2 cellular contexts compared by ENCODE assay signal in the genomic region with DNA sequence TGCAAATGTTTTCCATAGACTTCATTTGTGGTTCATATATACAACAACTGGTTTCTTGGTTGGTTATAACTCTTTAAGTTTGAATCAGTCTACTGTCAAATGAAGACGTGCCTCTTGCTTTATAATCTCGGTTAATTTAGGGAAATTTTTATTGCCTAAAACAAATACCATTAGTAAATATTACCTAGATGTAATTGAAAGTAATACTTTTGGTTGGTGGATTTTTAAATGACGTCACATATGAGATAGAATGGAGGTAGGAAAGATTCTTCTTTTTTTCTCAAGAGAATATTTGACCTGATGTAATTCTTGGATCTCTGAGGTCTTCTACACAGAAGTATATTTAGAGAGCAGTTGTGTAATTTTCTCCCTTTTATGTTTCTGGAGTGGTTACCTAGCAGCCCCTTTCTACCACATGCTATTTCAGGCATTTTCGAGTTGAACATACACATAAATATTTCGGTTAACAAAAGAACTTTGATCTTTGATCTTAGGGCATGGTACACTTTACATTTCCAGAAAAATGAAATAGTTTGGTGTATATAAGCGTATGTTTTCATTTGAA.
A peak's percentile ranks its signal among the peaks of the same experiment; 100 is the strongest.
TF ChIP-seq lines count a peak whose summit lies in the region.

No MANE protein-coding gene starts in this region.

TF ChIP-seq in SK-N-SH treated with all-trans-retinoic acid at 6 μM for 48 hours, 23 proteins besides CTCF, POLR2A, EP300 and RAD21 (continued from another document):
- TF ChIP-seq, protein P1, sequence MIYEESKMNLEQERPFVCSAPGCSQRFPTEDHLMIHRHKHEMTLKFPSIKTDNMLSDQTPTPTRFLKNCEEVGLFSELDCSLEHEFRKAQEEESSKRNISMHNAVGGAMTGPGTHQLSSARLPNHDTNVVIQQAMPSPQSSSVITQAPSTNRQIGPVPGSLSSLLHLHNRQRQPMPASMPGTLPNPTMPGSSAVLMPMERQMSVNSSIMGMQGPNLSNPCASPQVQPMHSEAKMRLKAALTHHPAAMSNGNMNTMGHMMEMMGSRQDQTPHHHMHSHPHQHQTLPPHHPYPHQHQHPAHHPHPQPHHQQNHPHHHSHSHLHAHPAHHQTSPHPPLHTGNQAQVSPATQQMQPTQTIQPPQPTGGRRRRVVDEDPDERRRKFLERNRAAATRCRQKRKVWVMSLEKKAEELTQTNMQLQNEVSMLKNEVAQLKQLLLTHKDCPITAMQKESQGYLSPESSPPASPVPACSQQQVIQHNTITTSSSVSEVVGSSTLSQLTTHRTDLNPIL (CRISPR knock-in tag; IDR thresholded peaks at IDR 0.05; ENCODE audit: low read depth), result no peak
- no peak for TF ChIP-seq PPARA (CRISPR knock-in tag; IDR thresholded peaks at IDR 0.05; ENCODE audit: borderline replicate concordance)
- TF ChIP-seq ZFP3 (CRISPR knock-in tag; IDR thresholded peaks at IDR 0.05), result no peak
- no peak for TF ChIP-seq TCF4 (CRISPR knock-in tag; IDR thresholded peaks at IDR 0.05; ENCODE audit: borderline replicate concordance)
- TF ChIP-seq, protein P2, sequence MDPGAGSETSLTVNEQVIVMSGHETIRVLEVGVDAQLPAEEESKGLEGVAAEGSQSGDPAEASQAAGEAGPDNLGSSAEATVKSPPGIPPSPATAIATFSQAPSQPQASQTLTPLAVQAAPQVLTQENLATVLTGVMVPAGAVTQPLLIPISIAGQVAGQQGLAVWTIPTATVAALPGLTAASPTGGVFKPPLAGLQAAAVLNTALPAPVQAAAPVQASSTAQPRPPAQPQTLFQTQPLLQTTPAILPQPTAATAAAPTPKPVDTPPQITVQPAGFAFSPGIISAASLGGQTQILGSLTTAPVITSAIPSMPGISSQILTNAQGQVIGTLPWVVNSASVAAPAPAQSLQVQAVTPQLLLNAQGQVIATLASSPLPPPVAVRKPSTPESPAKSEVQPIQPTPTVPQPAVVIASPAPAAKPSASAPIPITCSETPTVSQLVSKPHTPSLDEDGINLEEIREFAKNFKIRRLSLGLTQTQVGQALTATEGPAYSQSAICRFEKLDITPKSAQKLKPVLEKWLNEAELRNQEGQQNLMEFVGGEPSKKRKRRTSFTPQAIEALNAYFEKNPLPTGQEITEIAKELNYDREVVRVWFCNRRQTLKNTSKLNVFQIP (CRISPR knock-in tag; IDR thresholded peaks at IDR 0.05; ENCODE audit: borderline replicate concordance, low read depth), result no peak

TF ChIP-seq in K562, 482 proteins besides CTCF, POLR2A, EP300 and RAD21 (continued from another document):
- TF ChIP-seq, protein P3, sequence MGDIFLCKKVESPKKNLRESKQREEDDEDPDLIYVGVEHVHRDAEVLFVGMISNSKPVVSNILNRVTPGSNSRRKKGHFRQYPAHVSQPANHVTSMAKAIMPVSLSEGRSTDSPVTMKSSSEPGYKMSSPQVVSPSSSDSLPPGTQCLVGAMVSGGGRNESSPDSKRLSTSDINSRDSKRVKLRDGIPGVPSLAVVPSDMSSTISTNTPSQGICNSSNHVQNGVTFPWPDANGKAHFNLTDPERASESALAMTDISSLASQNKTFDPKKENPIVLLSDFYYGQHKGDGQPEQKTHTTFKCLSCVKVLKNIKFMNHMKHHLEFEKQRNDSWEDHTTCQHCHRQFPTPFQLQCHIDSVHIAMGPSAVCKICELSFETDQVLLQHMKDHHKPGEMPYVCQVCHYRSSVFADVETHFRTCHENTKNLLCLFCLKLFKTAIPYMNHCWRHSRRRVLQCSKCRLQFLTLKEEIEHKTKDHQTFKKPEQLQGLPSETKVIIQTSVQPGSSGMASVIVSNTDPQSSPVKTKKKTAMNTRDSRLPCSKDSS (IDR thresholded peaks at IDR 0.05; ENCODE audit: low read depth, partially characterized antibody), result no peak
- TF ChIP-seq JUND (IDR thresholded peaks at IDR 0.05; ENCODE audit: borderline replicate concordance, low read depth, low read length) (no peak), JUND (tag; IDR thresholded peaks at IDR 0.05; ENCODE audit: borderline replicate concordance, low read depth, low read length) (peak; percentile 35; the same call in 1 of the 3 replicates), ATF1 (CRISPR knock-in tag; IDR thresholded peaks at IDR 0.05) (no peak), ATF1 (tag; IDR thresholded peaks at IDR 0.05) (peak; percentile 68), ZKSCAN1 (IDR thresholded peaks at IDR 0.05; ENCODE audit: low read depth, low read length) (no peak), HNRNPK (IDR thresholded peaks at IDR 0.05; ENCODE audit: low read depth, low read length, poor library complexity, severe bottlenecking) (no peak), ZNF134 (CRISPR knock-in tag; conservative IDR thresholded peaks at IDR 0.05) (no peak), ARID1B (IDR thresholded peaks at IDR 0.05) (no peak), POLR2AphosphoS5 (IDR thresholded peaks at IDR 0.05; ENCODE audit: control insufficient read depth, insufficient read depth, low read depth, low read length) (no peak), ZNF324 (CRISPR knock-in tag; IDR thresholded peaks at IDR 0.05) (no peak), HIVEP1 (CRISPR knock-in tag; IDR thresholded peaks at IDR 0.05) (no peak), RBM25 (IDR thresholded peaks at IDR 0.05; ENCODE audit: low read depth, low read length, severe bottlenecking) (no peak), HMGN3 (IDR thresholded peaks at IDR 0.05; ENCODE audit: borderline replicate concordance, extremely low read depth, insufficient read length, low read depth, low read length) (no peak), ZNF445 (CRISPR knock-in tag; IDR thresholded peaks at IDR 0.05; ENCODE audit: low read depth) (no peak), NRF1 (conservative IDR thresholded peaks at IDR 0.05 in 1 of 2, IDR thresholded peaks at IDR 0.05 in 1 of 2) (no peak), SOX6 (IDR thresholded peaks at IDR 0.05) (no peak)
- TF ChIP-seq, protein P4, sequence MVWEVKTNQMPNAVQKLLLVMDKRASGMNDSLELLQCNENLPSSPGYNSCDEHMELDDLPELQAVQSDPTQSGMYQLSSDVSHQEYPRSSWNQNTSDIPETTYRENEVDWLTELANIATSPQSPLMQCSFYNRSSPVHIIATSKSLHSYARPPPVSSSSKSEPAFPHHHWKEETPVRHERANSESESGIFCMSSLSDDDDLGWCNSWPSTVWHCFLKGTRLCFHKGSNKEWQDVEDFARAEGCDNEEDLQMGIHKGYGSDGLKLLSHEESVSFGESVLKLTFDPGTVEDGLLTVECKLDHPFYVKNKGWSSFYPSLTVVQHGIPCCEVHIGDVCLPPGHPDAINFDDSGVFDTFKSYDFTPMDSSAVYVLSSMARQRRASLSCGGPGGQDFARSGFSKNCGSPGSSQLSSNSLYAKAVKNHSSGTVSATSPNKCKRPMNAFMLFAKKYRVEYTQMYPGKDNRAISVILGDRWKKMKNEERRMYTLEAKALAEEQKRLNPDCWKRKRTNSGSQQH (CRISPR knock-in tag; IDR thresholded peaks at IDR 0.05), result no peak
